8 cellular contexts compared by ENCODE assay signal in the genomic region with DNA sequence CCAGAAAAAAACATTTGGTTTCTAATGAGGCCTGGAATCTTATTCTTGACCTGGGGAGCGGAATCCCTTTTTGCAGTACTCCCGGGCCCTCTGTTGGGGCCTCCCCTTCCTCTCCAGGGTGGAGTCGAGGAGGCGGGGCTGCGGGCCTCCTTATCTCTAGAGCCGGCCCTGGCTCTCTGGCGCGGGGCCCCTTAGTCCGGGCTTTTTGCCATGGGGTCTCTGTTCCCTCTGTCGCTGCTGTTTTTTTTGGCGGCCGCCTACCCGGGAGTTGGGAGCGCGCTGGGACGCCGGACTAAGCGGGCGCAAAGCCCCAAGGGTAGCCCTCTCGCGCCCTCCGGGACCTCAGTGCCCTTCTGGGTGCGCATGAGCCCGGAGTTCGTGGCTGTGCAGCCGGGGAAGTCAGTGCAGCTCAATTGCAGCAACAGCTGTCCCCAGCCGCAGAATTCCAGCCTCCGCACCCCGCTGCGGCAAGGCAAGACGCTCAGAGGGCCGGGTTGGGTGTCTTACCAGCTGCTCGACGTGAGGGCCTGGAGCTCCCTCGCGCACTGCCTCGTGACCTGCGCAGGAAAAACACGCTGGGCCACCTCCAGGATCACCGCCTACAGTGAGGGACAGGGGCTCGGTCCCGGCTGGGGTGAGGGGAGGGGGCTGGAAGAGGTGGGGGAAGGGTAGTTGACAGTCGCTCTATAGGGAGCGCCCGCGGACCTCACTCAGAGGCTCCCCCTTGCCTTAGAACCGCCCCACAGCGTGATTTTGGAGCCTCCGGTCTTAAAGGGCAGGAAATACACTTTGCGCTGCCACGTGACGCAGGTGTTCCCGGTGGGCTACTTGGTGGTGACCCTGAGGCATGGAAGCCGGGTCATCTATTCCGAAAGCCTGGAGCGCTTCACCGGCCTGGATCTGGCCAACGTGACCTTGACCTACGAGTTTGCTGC. TPM values are rescaled to one million over a fixed set of nuclear protein-coding genes. Genes with fewer than 3 reads are reported as not detected.
DNase-seq lines count a peak whose midpoint lies in the region; ATAC-seq and TF ChIP-seq lines count a peak whose summit lies in the region.

A gene with protein sequence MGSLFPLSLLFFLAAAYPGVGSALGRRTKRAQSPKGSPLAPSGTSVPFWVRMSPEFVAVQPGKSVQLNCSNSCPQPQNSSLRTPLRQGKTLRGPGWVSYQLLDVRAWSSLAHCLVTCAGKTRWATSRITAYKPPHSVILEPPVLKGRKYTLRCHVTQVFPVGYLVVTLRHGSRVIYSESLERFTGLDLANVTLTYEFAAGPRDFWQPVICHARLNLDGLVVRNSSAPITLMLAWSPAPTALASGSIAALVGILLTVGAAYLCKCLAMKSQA (plus strand): TSS at position 153 of the 935 bp plus-strand sequence. CDS start 58 bp downstream, at position 211.

- DNase-seq in Right ventricle myocardium inferior (ENCODE audit: missing footprints), result peak; percentile 91
- no peak for DNase-seq in right atrium auricular region (ENCODE audit: low spot score)
- peak; percentile 67 for DNase-seq in activated CD4-positive, alpha-beta memory T cell treated with anti-CD3 and anti-CD28 coated beads, Interleukin-2, amount 10 ng/mL, durations not matched to agents 7 days and 5 days
- peak; percentile 67 for DNase-seq in hepatocyte (ENCODE audit: low spot score)
- DNase-seq in stimulated activated naive B cell treated with anti-CD40 and anti-IgM and Interleukin-4, amounts not matched to agents 10 μg/mL and 1 μg/mL and 100 μg/mL, for 72 hours, result peak; percentile 42
- DNase-seq in Calu3, result no peak
- no peak for DNase-seq in DMS114 treated with DMSO at 0.1 percent for 48 hours (lab: John Stamatoyannopoulos, UW; ENCODE audit: unreplicated experiment)
- DNase-seq in caudate nucleus (lab: John Stamatoyannopoulos, UW), result no peak

- H3K9me3 Mint-ChIP-seq in activated CD4-positive, alpha-beta memory T cell treated with anti-CD3 and anti-CD28 coated beads, Interleukin-2, amount 10 ng/mL, durations not matched to agents 7 days and 5 days, result no peaks in the 10 kb centered on the region
- no peaks in the 10 kb centered on the region for H3K9me3 Mint-ChIP-seq in stimulated activated naive B cell treated with anti-CD40 and anti-IgM and Interleukin-4, amounts not matched to agents 10 μg/mL and 1 μg/mL and 100 μg/mL, for 72 hours
- H3K9me3 Mint-ChIP-seq in Calu3 (ENCODE audit: low read depth, unreplicated experiment), result no peaks in the 10 kb centered on the region

- no TSS peak for BruUV-seq in Calu3 (replicated peaks; lab: Mats Ljungman, UMichigan)

- H3K36me3 Mint-ChIP-seq in activated CD4-positive, alpha-beta memory T cell treated with anti-CD3 and anti-CD28 coated beads, Interleukin-2, amount 10 ng/mL, durations not matched to agents 7 days and 5 days (ENCODE audit: low read depth), result peaks cover 38% of the 10 kb centered on the region
- peaks cover 36 to 37% of the 10 kb centered on the region in 2 donors for H3K36me3 Mint-ChIP-seq in stimulated activated naive B cell treated with anti-CD40 and anti-IgM and Interleukin-4, amounts not matched to agents 10 μg/mL and 1 μg/mL and 100 μg/mL, for 72 hours
- peaks cover 48% of the 10 kb centered on the region for H3K36me3 Mint-ChIP-seq in Calu3 (ENCODE audit: insufficient read depth, unreplicated experiment)

- POLR2A ChIA-PET in activated CD4-positive, alpha-beta memory T cell treated with anti-CD3 and anti-CD28 coated beads, Interleukin-2, amount 10 ng/mL, durations not matched to agents 7 days and 5 days (lab: Charles Lee), result interaction anchor here (1.1 to 8.9 kb wide), 7 partner anchors 10 to 102 kb away, joined by 3 to 105 read pairs (median 9); a partner anchor contains a TSS

- 8% methylated on average over 49 of the region's 59 CpGs for WGBS in hepatocyte (ENCODE audit: low lambda C conversion rate, missing lambda C conversion rate)

- H3K4me1 ChIP-seq in right atrium auricular region (peaks cover 0 to 64% of the 10 kb centered on the region in 2 donors), hepatocyte (ENCODE audit: insufficient read depth) (peaks cover 38% of the 10 kb centered on the region)

- intact Hi-C loops in Right ventricle myocardium inferior (cut with DNase I) (no loop called here), Calu3 (cut with micrococcal nuclease; ENCODE audit: unreplicated experiment) (no loop called here)

- peak; percentile 76 for ATAC-seq in Right ventricle myocardium inferior
- ATAC-seq in stimulated activated naive B cell treated with anti-CD40 and anti-IgM and Interleukin-4, amounts not matched to agents 10 μg/mL and 1 μg/mL and 100 μg/mL, for 72 hours (replicated peaks), result peak; percentile 54 to 59

- H3K27me3 ChIP-seq in right atrium auricular region (peaks cover 19 to 29% of the 10 kb centered on the region in 2 donors), hepatocyte (peaks cover 53% of the 10 kb centered on the region)

- peak within 1 kb of the TSS in 1 of 2 donors; percentile 38 for H3K4me3 ChIP-seq in right atrium auricular region
- no peak within 1 kb of the TSS for H3K4me3 ChIP-seq in hepatocyte

- peak within 1 kb of the TSS; percentile 49 for H2AFZ ChIP-seq in hepatocyte

- H3K9me2 ChIP-seq in hepatocyte (replicated peaks; ENCODE audit: insufficient read depth), result no peaks in the 10 kb centered on the region

- TF ChIP-seq CTCF in right atrium auricular region (IDR thresholded peaks at IDR 0.05) (no peak), hepatocyte (IDR thresholded peaks at IDR 0.05; ENCODE audit: poor library complexity) (no peak), Calu3 (IDR thresholded peaks at IDR 0.05; ENCODE audit: unreplicated experiment) (no peak)

- H3K27me3 Mint-ChIP-seq in activated CD4-positive, alpha-beta memory T cell treated with anti-CD3 and anti-CD28 coated beads, Interleukin-2, amount 10 ng/mL, durations not matched to agents 7 days and 5 days, result peaks cover 44% of the 10 kb centered on the region
- peaks cover 28 to 43% of the 10 kb centered on the region in 2 donors for H3K27me3 Mint-ChIP-seq in stimulated activated naive B cell treated with anti-CD40 and anti-IgM and Interleukin-4, amounts not matched to agents 10 μg/mL and 1 μg/mL and 100 μg/mL, for 72 hours
- peaks cover 17% of the 10 kb centered on the region for H3K27me3 Mint-ChIP-seq in Calu3 (ENCODE audit: unreplicated experiment)

- no peaks in the 10 kb centered on the region for H4K20me1 ChIP-seq in hepatocyte (ENCODE audit: insufficient read depth, poor library complexity, severe bottlenecking)

- peak within 1 kb of the TSS; percentile 79 for H3K4me2 ChIP-seq in hepatocyte

- peaks cover 16% of the 10 kb centered on the region for H3K36me3 ChIP-seq in right atrium auricular region
- no peaks in the 10 kb centered on the region for H3K36me3 ChIP-seq in hepatocyte (replicated peaks; ENCODE audit: insufficient read depth, low read depth)

- peak within 1 kb of the TSS; percentile 65 for H3K27ac Mint-ChIP-seq in activated CD4-positive, alpha-beta memory T cell treated with anti-CD3 and anti-CD28 coated beads, Interleukin-2, amount 10 ng/mL, durations not matched to agents 7 days and 5 days
- H3K27ac Mint-ChIP-seq in stimulated activated naive B cell treated with anti-CD40 and anti-IgM and Interleukin-4, amounts not matched to agents 10 μg/mL and 1 μg/mL and 100 μg/mL, for 72 hours, result peak within 1 kb of the TSS; percentile 90
- H3K27ac Mint-ChIP-seq in Calu3 (ENCODE audit: unreplicated experiment), result no peak within 1 kb of the TSS

- H3K9me3 ChIP-seq in right atrium auricular region (no peaks in the 10 kb centered on the region), hepatocyte (ENCODE audit: low read depth) (no peaks in the 10 kb centered on the region)

- H3K79me2 ChIP-seq in hepatocyte, result no peaks in the 10 kb centered on the region

- CTCF ChIA-PET in activated CD4-positive, alpha-beta memory T cell treated with anti-CD3 and anti-CD28 coated beads, Interleukin-2, amount 10 ng/mL, durations not matched to agents 7 days and 5 days (lab: Charles Lee), result interaction anchor here (0.6 to 3.1 kb wide), 6 partner anchors 17 to 135 kb away, joined by 3 to 28 read pairs (median 6); a partner anchor contains a TSS
- CTCF ChIA-PET in Calu3 (lab: Charles Lee), result interaction anchor here (0.7 kb wide), 2 partner anchors 11 to 16 kb away, joined by 3 to 5 read pairs; a partner anchor contains a TSS

- H3K27ac ChIP-seq in right atrium auricular region (peak within 1 kb of the TSS in 1 of 2 donors; percentile 17), hepatocyte (peak within 1 kb of the TSS; percentile 68), caudate nucleus (ENCODE audit: low read depth, low read length) (no peak within 1 kb of the TSS)

- H3K4me3 Mint-ChIP-seq in activated CD4-positive, alpha-beta memory T cell treated with anti-CD3 and anti-CD28 coated beads, Interleukin-2, amount 10 ng/mL, durations not matched to agents 7 days and 5 days, result peak within 1 kb of the TSS; percentile 50
- H3K4me3 Mint-ChIP-seq in stimulated activated naive B cell treated with anti-CD40 and anti-IgM and Interleukin-4, amounts not matched to agents 10 μg/mL and 1 μg/mL and 100 μg/mL, for 72 hours, result peak within 1 kb of the TSS; percentile 29 to 67
- no peak within 1 kb of the TSS for H3K4me3 Mint-ChIP-seq in Calu3 (ENCODE audit: low read depth, unreplicated experiment)

- peaks cover 72% of the 10 kb centered on the region for H3K4me1 Mint-ChIP-seq in activated CD4-positive, alpha-beta memory T cell treated with anti-CD3 and anti-CD28 coated beads, Interleukin-2, amount 10 ng/mL, durations not matched to agents 7 days and 5 days
- H3K4me1 Mint-ChIP-seq in stimulated activated naive B cell treated with anti-CD40 and anti-IgM and Interleukin-4, amounts not matched to agents 10 μg/mL and 1 μg/mL and 100 μg/mL, for 72 hours, result peaks cover 60 to 88% of the 10 kb centered on the region in 2 donors
- H3K4me1 Mint-ChIP-seq in Calu3 (ENCODE audit: low read depth, unreplicated experiment), result peaks cover 15% of the 10 kb centered on the region

RNA-seq across cellular contexts. Expression of the gene that starts here (rescaled TPM):
- total RNA-seq in Right ventricle myocardium inferior, result 0.30 TPM
- under 1 TPM in 1 of 2 donors, not detected in 1; 0.55 TPM for total RNA-seq in right atrium auricular region
- 1 to 10 TPM; 1.5 to 2.0 TPM for total RNA-seq in activated CD4-positive, alpha-beta memory T cell treated with anti-CD3 and anti-CD28 coated beads, Interleukin-2, amount 10 ng/mL, durations not matched to agents 7 days and 5 days
- 4.5 and 7.9 TPM in 2 replicates for total RNA-seq in hepatocyte
- polyA plus RNA-seq in hepatocyte, result 1.6 and 5.6 TPM in 2 replicates
- 1.6 and 1.7 TPM in 2 replicates for total RNA-seq in Calu3 (2022)

Comparison
In these comparisons a context has a peak if more than half of its experiments do, and no peak if none do; other contexts are left out.
1. Peak in DNase-seq and ATAC-seq in Right ventricle myocardium inferior; RNA of the gene not detected or under 1 TPM.
2. DNase-seq: peak in activated CD4-positive, alpha-beta memory T cell treated with anti-CD3 and anti-CD28 coated beads, Interleukin-2, amount 10 ng/mL, durations not matched to agents 7 days and 5 days (single experiment), hepatocyte (single experiment) and stimulated activated naive B cell treated with anti-CD40 and anti-IgM and Interleukin-4, amounts not matched to agents 10 μg/mL and 1 μg/mL and 100 μg/mL, for 72 hours (single experiment); none in right atrium auricular region (single experiment), Calu3 (single experiment), DMS114 treated with DMSO at 0.1 percent for 48 hours (single experiment) and caudate nucleus (0 of 61).